In genomic region chr3:159664653-159665052, GRCh38 we compare ENCODE assay signal across 18 cellular contexts.
"Had no signal": no experiment of that assay in that cellular context is flagged by ENCODE, and none has a peak within 500 bp of the region (broad histone marks: within the 10 kb centered on the region; RNA-seq: fewer than 3 reads in every experiment).

No MANE protein-coding gene starts in this region.

- ATAC-seq: HepG2 had no signal

- H3K4me3 ChIP-seq: SJSA1, SK-N-MC had no signal

- DNase-seq: Karpas-422, KG1, MM.1S, NCI-H1092 treated with DMSO at 0.1 percent for 48 hours, NCI-H1436, NCI-H187, NCI-H2029, NCI-H2081 treated with DMSO at 0.1 percent for 48 hours, NCI-H2171, NCI-H446, NCI-H510A, NCI-H524 treated with DMSO at 0.1 percent for 48 hours, NCI-H774, SIG-M5 had no signal

- H3K36me3 ChIP-seq: SJSA1 had no signal

- H3K4me1 ChIP-seq: SJSA1 had no signal

- H3K27ac ChIP-seq: RWPE1, SJSA1, SK-N-MC had no signal

- H3K27me3 ChIP-seq: SJSA1 had no signal
